ENCODE assay signal across 24 cellular contexts in the genomic region with DNA sequence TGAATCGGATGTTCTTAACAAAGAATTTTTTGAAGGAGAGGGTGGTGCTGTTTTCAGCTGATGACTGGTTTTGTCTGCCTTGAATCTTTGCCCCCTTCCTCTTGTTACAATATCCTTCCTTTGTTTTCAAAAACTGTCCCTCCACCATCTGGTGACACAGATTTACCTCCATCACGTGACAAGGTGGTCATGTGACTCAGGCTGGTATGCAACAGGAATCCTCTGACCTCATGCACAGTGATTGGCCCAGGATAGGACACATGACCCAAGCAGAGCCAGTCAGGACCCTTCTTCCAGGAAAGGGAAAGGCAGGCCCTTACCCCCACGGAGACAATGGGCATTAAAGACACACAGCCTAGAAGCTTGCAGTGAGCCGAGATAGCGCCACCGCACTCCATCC.
DNase-seq lines count a peak whose midpoint lies in the region; ATAC-seq and TF ChIP-seq lines count a peak whose summit lies in the region.
"Had no signal": no experiment of that assay in that cellular context is flagged by ENCODE, and none has a peak within 500 bp of the region (broad histone marks: within the 10 kb centered on the region; RNA-seq: fewer than 3 reads in every experiment).

No MANE protein-coding gene starts in this region.

- no peak overlapping the region for H3K18ac ChIP-seq in mesendoderm (ENCODE audit: low read length)

- TF ChIP-seq CTCF in spleen (IDR thresholded peaks at IDR 0.05 in 8 of 11, conservative IDR thresholded peaks at IDR 0.05 in 3 of 11): no peak

- H3K27ac Mint-ChIP-seq in activated T-cell treated with anti-CD3 and anti-CD28 coated beads, Interleukin-2, amount 50 U/mL, for 72 hours: no peak overlapping the region
- H3K27ac Mint-ChIP-seq: activated B cell treated with CpG ODN at 0.5 μM for 24 hours; activated naive CD8-positive, alpha-beta T cell treated with anti-CD3 and anti-CD28 coated beads, Interleukin-2, amount 50 U/mL, for 24 hours; CD4-positive, alpha-beta T cell; stimulated activated naive CD8-positive, alpha-beta T cell treated with anti-CD3 and anti-CD28 coated beads, Interleukin-15, amount 100 ng/mL, for 72 hours had no signal

- no peak for ATAC-seq in activated T-cell treated with anti-CD3 and anti-CD28 coated beads, Interleukin-2, amount 50 U/mL, for 72 hours (replicated peaks in 1 of 2)
- no peak for ATAC-seq in HG02840 (IDR thresholded peaks at IDR 0.05; ENCODE audit: low FRiP score, unreplicated experiment)
- ATAC-seq: activated naive CD8-positive, alpha-beta T cell treated with anti-CD3 and anti-CD28 coated beads, Interleukin-2, amount 50 U/mL, for 24 hours; lower lobe of right lung; sciatic nerve; stimulated activated naive CD8-positive, alpha-beta T cell treated with anti-CD3 and anti-CD28 coated beads, Interleukin-15, amount 100 ng/mL, for 72 hours had no signal

- H3K56ac ChIP-seq in mesendoderm (ENCODE audit: low read length): no peak overlapping the region

- no peak overlapping the region for H4K8ac ChIP-seq in mesendoderm (ENCODE audit: low read depth, low read length)

- H3K4ac ChIP-seq in mesendoderm (ENCODE audit: low read depth, low read length): no peak overlapping the region

- no peak overlapping the region for H4K5ac ChIP-seq in mesendoderm (ENCODE audit: low read length)

- no peak for TF ChIP-seq POLR2A in spleen (IDR thresholded peaks at IDR 0.05)

- no peak overlapping the region for H2AK5ac ChIP-seq in mesendoderm (ENCODE audit: low read length)

- no peak overlapping the region for H2BK120ac ChIP-seq in mesendoderm (ENCODE audit: low read depth, low read length)

- no peak overlapping the region for H3K4me3 Mint-ChIP-seq in activated T-cell treated with anti-CD3 and anti-CD28 coated beads, Interleukin-2, amount 50 U/mL, for 72 hours
- H3K4me3 Mint-ChIP-seq: activated B cell treated with CpG ODN at 0.5 μM for 24 hours; activated naive CD8-positive, alpha-beta T cell treated with anti-CD3 and anti-CD28 coated beads, Interleukin-2, amount 50 U/mL, for 24 hours; CD4-positive, alpha-beta T cell; central memory CD8-positive, alpha-beta T cell; neural crest cell; stimulated activated naive CD8-positive, alpha-beta T cell treated with anti-CD3 and anti-CD28 coated beads, Interleukin-15, amount 100 ng/mL, for 72 hours had no signal

- H3K23ac ChIP-seq in mesendoderm (ENCODE audit: low read length): no peak overlapping the region

- peaks cover 6% of the 10 kb centered on the region for H3K27me3 Mint-ChIP-seq in activated T-cell treated with anti-CD3 and anti-CD28 coated beads, Interleukin-2, amount 50 U/mL, for 72 hours (ENCODE audit: low read depth)
- H3K27me3 Mint-ChIP-seq: activated B cell treated with CpG ODN at 0.5 μM for 24 hours; activated naive CD8-positive, alpha-beta T cell treated with anti-CD3 and anti-CD28 coated beads, Interleukin-2, amount 50 U/mL, for 24 hours had no signal

- H3K4me2 ChIP-seq in mesendoderm (ENCODE audit: low read length): no peak overlapping the region

- H3K36me3 Mint-ChIP-seq in activated T-cell treated with anti-CD3 and anti-CD28 coated beads, Interleukin-2, amount 50 U/mL, for 72 hours (ENCODE audit: insufficient read depth in 2 of 2): no peaks in the 10 kb centered on the region

- peaks cover 0 to 3% (median 0%) of the 10 kb centered on the region in 8 donors for H3K9me3 ChIP-seq in spleen
- H3K9me3 ChIP-seq: lower lobe of right lung, tibial nerve had no signal

- H3K36me3 ChIP-seq in mesendoderm (ENCODE audit: control insufficient read depth, insufficient read depth, low read length): no peaks in the 10 kb centered on the region
- H3K36me3 ChIP-seq in spleen: no peaks in the 10 kb centered on the region
- H3K36me3 ChIP-seq: lower lobe of right lung, tibial nerve had no signal

- peak; percentile 1 for DNase-seq in EL
- DNase-seq in Jurkat, Clone E6-1 (ENCODE audit: low read depth, low spot score): peak; percentile 40
- peak; percentile 46 for DNase-seq in RKO (ENCODE audit: low spot score)
- DNase-seq in mesendoderm: peak; percentile 76
- DNase-seq in spleen: no peak
- no peak for DNase-seq in activated T-cell treated with anti-CD3 and anti-CD28 coated beads, Interleukin-2, amount 50 U/mL, for 72 hours
- DNase-seq: activated B cell treated with CpG ODN at 0.5 μM for 24 hours; activated effector memory CD4-positive, alpha-beta T cell treated with Interleukin-2 at 50 U/mL for 16 hours; activated naive CD8-positive, alpha-beta T cell treated with anti-CD3 and anti-CD28 coated beads, Interleukin-2, amount 50 U/mL, for 24 hours; CD4-positive, alpha-beta T cell; GOT3; head of caudate nucleus; kidney glomerular epithelial cell; lower lobe of right lung; NCI-H1417; NCI-H526; posterior cingulate gyrus; stimulated activated naive CD8-positive, alpha-beta T cell treated with anti-CD3 and anti-CD28 coated beads, Interleukin-15, amount 100 ng/mL, for 72 hours; T-helper 9 cell had no signal

- no peak overlapping the region for H3K4me3 ChIP-seq in Jurkat, Clone E6-1 (ENCODE audit: low read length)
- no peak overlapping the region for H3K4me3 ChIP-seq in mesendoderm (ENCODE audit: low read length)
- H3K4me3 ChIP-seq in spleen: no peak overlapping the region
- H3K4me3 ChIP-seq: lower lobe of right lung, tibial nerve had no signal

- no peaks in the 10 kb centered on the region for H3K79me1 ChIP-seq in mesendoderm (ENCODE audit: low read length)

- H3K27ac ChIP-seq in mesendoderm (ENCODE audit: low read depth, low read length): no peak overlapping the region
- no peak overlapping the region for H3K27ac ChIP-seq in spleen
- H3K27ac ChIP-seq: lower lobe of right lung, tibial nerve had no signal

- peaks cover 2% of the 10 kb centered on the region in 2 donors for H3K9me3 Mint-ChIP-seq in activated T-cell treated with anti-CD3 and anti-CD28 coated beads, Interleukin-2, amount 50 U/mL, for 72 hours
- H3K9me3 Mint-ChIP-seq: activated B cell treated with CpG ODN at 0.5 μM for 24 hours; activated naive CD8-positive, alpha-beta T cell treated with anti-CD3 and anti-CD28 coated beads, Interleukin-2, amount 50 U/mL, for 24 hours; CD4-positive, alpha-beta T cell; stimulated activated naive CD8-positive, alpha-beta T cell treated with anti-CD3 and anti-CD28 coated beads, Interleukin-15, amount 100 ng/mL, for 72 hours had no signal

- H3K79me2 ChIP-seq in mesendoderm (ENCODE audit: control insufficient read depth, insufficient read depth, low read length): no peaks in the 10 kb centered on the region

- H2BK5ac ChIP-seq in mesendoderm (ENCODE audit: low read length): no peak overlapping the region

- H3K4me1 Mint-ChIP-seq in activated T-cell treated with anti-CD3 and anti-CD28 coated beads, Interleukin-2, amount 50 U/mL, for 72 hours (ENCODE audit: low read depth): no peaks in the 10 kb centered on the region
- H3K4me1 Mint-ChIP-seq: activated B cell treated with CpG ODN at 0.5 μM for 24 hours; activated naive CD8-positive, alpha-beta T cell treated with anti-CD3 and anti-CD28 coated beads, Interleukin-2, amount 50 U/mL, for 24 hours; central memory CD8-positive, alpha-beta T cell; neural crest cell; stimulated activated naive CD8-positive, alpha-beta T cell treated with anti-CD3 and anti-CD28 coated beads, Interleukin-15, amount 100 ng/mL, for 72 hours had no signal

- no CpG with 5 or more reads among the region's 6 CpGs for WGBS in mesendoderm (ENCODE audit: extremely low coverage, insufficient coverage, low lambda C conversion rate)
- 65 to 68% (median 66%) methylated on average over 6 of the region's 6 CpGs for WGBS in spleen, 5 donors

- intact Hi-C loops in spleen (cut with DNase I; ENCODE audit: low total_unique reads): no loop called here

- no peaks in the 10 kb centered on the region for H3K27me3 ChIP-seq in mesendoderm (ENCODE audit: insufficient read depth, low read length, poor library complexity)
- H3K27me3 ChIP-seq in spleen (replicated peaks in 1 of 7): peaks cover 0 to 22% (median 0%) of the 10 kb centered on the region in 7 donors
- H3K27me3 ChIP-seq: tibial nerve had no signal

- no peak overlapping the region for H3K9ac ChIP-seq in mesendoderm (ENCODE audit: low read length)

- no peak overlapping the region for H2BK15ac ChIP-seq in mesendoderm (replicated peaks; ENCODE audit: low read depth)

- no peaks in the 10 kb centered on the region for H3K4me1 ChIP-seq in mesendoderm (ENCODE audit: control insufficient read depth, low read depth, low read length)
- no peaks in the 10 kb centered on the region for H3K4me1 ChIP-seq in spleen
- H3K4me1 ChIP-seq: lower lobe of right lung, tibial nerve had no signal

Comparison
In these comparisons a context has a peak if more than half of its experiments do, and no peak if none do; other contexts are left out.
1. DNase-seq: peak in EL (single experiment), Jurkat, Clone E6-1 (single experiment), RKO (single experiment) and mesendoderm (single experiment); none in spleen (single experiment) and activated T-cell treated with anti-CD3 and anti-CD28 coated beads, Interleukin-2, amount 50 U/mL, for 72 hours (0 of 2).